ENCODE assay signal across 21 cellular contexts in the genomic region with DNA sequence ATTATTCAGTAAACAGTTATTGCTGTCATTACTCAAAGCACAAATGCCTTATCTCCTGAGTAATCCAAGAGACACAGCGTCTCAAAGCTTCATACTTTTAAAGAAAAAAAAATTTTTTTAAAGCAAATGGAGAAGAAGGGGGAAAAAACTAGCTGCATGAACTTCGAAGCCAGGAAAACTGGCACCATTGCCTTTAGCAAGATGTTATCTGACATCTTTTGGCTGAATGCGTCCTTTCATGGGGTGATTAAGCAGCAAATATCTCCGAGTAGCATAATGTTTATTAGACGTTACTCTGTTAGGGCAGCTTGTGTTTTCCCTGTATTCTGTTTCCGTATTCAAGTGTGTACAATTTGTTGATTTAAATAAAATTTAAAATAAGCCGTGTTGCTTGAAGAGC.
DNase-seq lines count a peak whose midpoint lies in the region; ATAC-seq, FAIRE-seq and TF ChIP-seq lines count a peak whose summit lies in the region.
"Had no signal": no experiment of that assay in that cellular context is flagged by ENCODE, and none has a peak within 500 bp of the region (broad histone marks: within the 10 kb centered on the region; RNA-seq: fewer than 3 reads in every experiment).

No MANE protein-coding gene starts in this region.

- H3K36me3 Mint-ChIP-seq in astrocyte (ENCODE audit: low read depth, unreplicated experiment), result no peaks in the 10 kb centered on the region
- no peaks in the 10 kb centered on the region for H3K36me3 Mint-ChIP-seq in naive thymus-derived CD8-positive, alpha-beta T cell
- H3K36me3 Mint-ChIP-seq: CD8-positive, alpha-beta memory T cell had no signal

- H3K36me3 ChIP-seq in SK-N-SH (replicated peaks in 1 of 2; ENCODE audit: control insufficient read depth in 1 of 2, insufficient read depth in 2 of 2, low read length in 1 of 2), result no peaks in the 10 kb centered on the region
- H3K36me3 ChIP-seq in astrocyte (ENCODE audit: insufficient read depth, low read length), result no peaks in the 10 kb centered on the region
- H3K36me3 ChIP-seq in mesodermal cell (ENCODE audit: control insufficient read depth, insufficient read depth, low read length), result no peaks in the 10 kb centered on the region
- H3K36me3 ChIP-seq: BLaER1, SJCRH30 had no signal

- intact Hi-C loops in posterior vena cava (cut with DNase I), result no loop called here

- peaks cover 2% of the 10 kb centered on the region for H3K9me3 Mint-ChIP-seq in astrocyte (ENCODE audit: unreplicated experiment)
- peaks cover 0 to 6% (median 2%) of the 10 kb centered on the region in 9 donors for H3K9me3 Mint-ChIP-seq in naive thymus-derived CD8-positive, alpha-beta T cell

- TF ChIP-seq RAD21 in SK-N-SH (IDR thresholded peaks at IDR 0.05; ENCODE audit: low read length), result peak; percentile 26; the same call in 1 of the 2 replicates

- 0 out of 2 replicates have a peak overlapping the region, but pooled peaks have one; percentile 22 for H2AFZ ChIP-seq in SK-N-SH (ENCODE audit: low read depth)
- H2AFZ ChIP-seq in astrocyte (ENCODE audit: low read depth, low read length), result no peak overlapping the region

- no peak for DNase-seq in SK-N-SH
- peak; percentile 1 for DNase-seq in astrocyte (ENCODE audit: low read depth)
- no peak for DNase-seq in stimulated activated naive CD4-positive, alpha-beta T cell (lab: John Stamatoyannopoulos, UW)
- no peak for DNase-seq in posterior vena cava (ENCODE audit: low spot score)
- DNase-seq in Kasumi-1 (lab: John Stamatoyannopoulos, UW), result no peak
- DNase-seq in naive thymus-derived CD8-positive, alpha-beta T cell, result no peak
- DNase-seq: 8988T; CD8-positive, alpha-beta memory T cell; GF-D8; KG1; MM.1S; NCI-H1092 treated with DMSO at 0.1 percent for 48 hours; NCI-H187; OCI-M1; SJCRH30 had no signal

- no peaks in the 10 kb centered on the region for H3K4me1 Mint-ChIP-seq in astrocyte (ENCODE audit: low read depth, unreplicated experiment)
- H3K4me1 Mint-ChIP-seq in naive thymus-derived CD8-positive, alpha-beta T cell, result peaks cover 2 to 8% (median 4%) of the 10 kb centered on the region in 4 donors
- H3K4me1 Mint-ChIP-seq: CD8-positive, alpha-beta memory T cell had no signal

- whole genome bisulfite sequencing in SK-N-SH (ENCODE audit: low lambda C conversion rate), result 14% methylated on average over 7 of the region's 7 CpGs
- 85 to 86% methylated on average over 5 of the region's 7 CpGs for WGBS in mesodermal cell (ENCODE audit: insufficient coverage in 2 of 2), 2 experiments

- no peak overlapping the region for H3K4me3 Mint-ChIP-seq in astrocyte (ENCODE audit: unreplicated experiment)
- no peak overlapping the region for H3K4me3 Mint-ChIP-seq in naive thymus-derived CD8-positive, alpha-beta T cell
- H3K4me3 Mint-ChIP-seq: CD8-positive, alpha-beta memory T cell had no signal

- H3K9me2 ChIP-seq in SK-N-SH, result 0 out of 2 replicates have a peak, but pooled peaks cover 2% of the 10 kb centered on the region

- no peak overlapping the region for H3K27ac Mint-ChIP-seq in astrocyte (ENCODE audit: unreplicated experiment)
- H3K27ac Mint-ChIP-seq in naive thymus-derived CD8-positive, alpha-beta T cell, result no peak overlapping the region
- H3K27ac Mint-ChIP-seq: CD8-positive, alpha-beta memory T cell had no signal

- POLR2A ChIA-PET in SK-N-SH (lab: Yijun Ruan, JAX), result no interaction called here
- POLR2A ChIA-PET in naive thymus-derived CD8-positive, alpha-beta T cell (lab: Charles Lee), result no interaction called here

- H3K9me3 ChIP-seq in SK-N-SH (no peaks in the 10 kb centered on the region), astrocyte (ENCODE audit: insufficient read depth, low read depth, low read length) (no peaks in the 10 kb centered on the region), mesodermal cell (ENCODE audit: control insufficient read depth, low read length) (no peaks in the 10 kb centered on the region)
- H3K9me3 ChIP-seq: BLaER1, SJCRH30 had no signal

- no peaks in the 10 kb centered on the region for H3K79me2 ChIP-seq in SK-N-SH (ENCODE audit: insufficient read depth)
- no peaks in the 10 kb centered on the region for H3K79me2 ChIP-seq in astrocyte (ENCODE audit: insufficient read depth, low read length)

- no peak overlapping the region for H3K9ac ChIP-seq in SK-N-SH
- no peak overlapping the region for H3K9ac ChIP-seq in astrocyte (ENCODE audit: low read length)
- H3K9ac ChIP-seq: BLaER1 had no signal

- no peak overlapping the region; a peak in 1 of 4 replicates for H3K27ac ChIP-seq in SK-N-SH (ENCODE audit: low read depth in 2 of 2, low read length in 1 of 2)
- H3K27ac ChIP-seq in astrocyte (ENCODE audit: low read depth, low read length), result no peak overlapping the region
- H3K27ac ChIP-seq in mesodermal cell (ENCODE audit: low read depth, low read length, severe bottlenecking), result peak overlapping the region; percentile 29
- H3K27ac ChIP-seq: BLaER1, RWPE1, SJCRH30 had no signal

- H4K20me1 ChIP-seq in SK-N-SH (ENCODE audit: insufficient read depth) (no peaks in the 10 kb centered on the region), astrocyte (ENCODE audit: insufficient read depth, low read length) (no peaks in the 10 kb centered on the region)
- H4K20me1 ChIP-seq: BLaER1 had no signal

- no peak overlapping the region for H3K4me3 ChIP-seq in SK-N-SH (ENCODE audit: low read depth in 2 of 2, low read length in 1 of 2)
- no peak overlapping the region for H3K4me3 ChIP-seq in astrocyte (ENCODE audit: insufficient read depth, low read depth, low read length)
- no peak overlapping the region for H3K4me3 ChIP-seq in mesodermal cell (ENCODE audit: extremely low read depth, insufficient read depth, low read length, poor library complexity, severe bottlenecking)
- H3K4me3 ChIP-seq: BLaER1, SJCRH30 had no signal

- H3K27me3 ChIP-seq in SK-N-SH (ENCODE audit: insufficient read depth), result no peaks in the 10 kb centered on the region
- H3K27me3 ChIP-seq in astrocyte (ENCODE audit: insufficient read depth, low read length), result no peaks in the 10 kb centered on the region
- H3K27me3 ChIP-seq: BLaER1 had no signal

- no peak for TF ChIP-seq EP300 in SK-N-SH (IDR thresholded peaks at IDR 0.05; ENCODE audit: borderline replicate concordance in 1 of 2, low read depth in 1 of 2, low read length in 1 of 2)

- FAIRE-seq in astrocyte (lab: Jason Lieb, UNC), result no peak
- FAIRE-seq: GM12892, HepG2 had no signal

- no peak for ATAC-seq in SK-N-SH treated with all-trans-retinoic acid at 6 μM for 48 hours
- ATAC-seq in naive thymus-derived CD8-positive, alpha-beta T cell, result no peak
- ATAC-seq: HepG2 had no signal

- no peaks in the 10 kb centered on the region for H3K27me3 Mint-ChIP-seq in astrocyte (ENCODE audit: low read depth, unreplicated experiment)
- H3K27me3 Mint-ChIP-seq in naive thymus-derived CD8-positive, alpha-beta T cell, result peaks cover 5 to 29% (median 10%) of the 10 kb centered on the region in 5 donors

- H3K4me2 ChIP-seq in SK-N-SH (no peak overlapping the region), astrocyte (ENCODE audit: low read length) (no peak overlapping the region)
- H3K4me2 ChIP-seq: BLaER1 had no signal

- CTCF ChIA-PET in SK-N-SH (lab: Yijun Ruan, JAX), result interaction anchor here (0.6 to 1.3 kb wide), 6 partner anchors 11 to 469 kb away, joined by 3 to 4 read pairs (median 3); no protein-coding TSS in a partner anchor

- H3K4me1 ChIP-seq in SK-N-SH (ENCODE audit: control insufficient read depth in 1 of 2, insufficient read depth in 2 of 2, low read depth in 1 of 2, low read length in 1 of 2) (peaks cover 0 to 13% of the 10 kb centered on the region in 2 experiments; a peak in 1 of 4 replicates), astrocyte (ENCODE audit: insufficient read depth, low read length) (no peaks in the 10 kb centered on the region), mesodermal cell (ENCODE audit: control insufficient read depth, insufficient read depth, low read length, poor library complexity, severe bottlenecking) (no peaks in the 10 kb centered on the region)
- H3K4me1 ChIP-seq: BLaER1, SJCRH30 had no signal

- no peaks in the 10 kb centered on the region for H3F3A ChIP-seq in SK-N-SH (replicated peaks; ENCODE audit: insufficient read depth)

- TF ChIP-seq CTCF in SK-N-SH (IDR thresholded peaks at IDR 0.05) (no peak), astrocyte (IDR thresholded peaks at IDR 0.05; ENCODE audit: insufficient read depth, low read depth, low read length) (no peak)

TF ChIP-seq in SK-N-SH, 30 proteins besides CTCF, POLR2A, EP300 and RAD21:
- TF ChIP-seq FOSL2 (IDR thresholded peaks at IDR 0.05; ENCODE audit: borderline replicate concordance, low read depth), result no peak
- peak; percentile 36; the same call in 1 of the 2 replicates for TF ChIP-seq RCOR1 (IDR thresholded peaks at IDR 0.05; ENCODE audit: low read length)
- TF ChIP-seq GATA2 (CRISPR knock-in tag; IDR thresholded peaks at IDR 0.05), result peak; percentile 63

TF ChIP-seq in SK-N-SH treated with all-trans-retinoic acid at 6 μM for 48 hours, 23 proteins besides CTCF, POLR2A, EP300 and RAD21 (continues in another document):
- no peak for TF ChIP-seq PATZ1 (CRISPR knock-in tag; IDR thresholded peaks at IDR 0.05; ENCODE audit: borderline replicate concordance)
- no peak for TF ChIP-seq RARB (CRISPR knock-in tag; IDR thresholded peaks at IDR 0.05)
- TF ChIP-seq GLIS3 (CRISPR knock-in tag; IDR thresholded peaks at IDR 0.05), result no peak
- no peak for TF ChIP-seq PPARA (CRISPR knock-in tag; IDR thresholded peaks at IDR 0.05; ENCODE audit: borderline replicate concordance)
